ENCODE assay signal across 28 cellular contexts in the genomic region with DNA sequence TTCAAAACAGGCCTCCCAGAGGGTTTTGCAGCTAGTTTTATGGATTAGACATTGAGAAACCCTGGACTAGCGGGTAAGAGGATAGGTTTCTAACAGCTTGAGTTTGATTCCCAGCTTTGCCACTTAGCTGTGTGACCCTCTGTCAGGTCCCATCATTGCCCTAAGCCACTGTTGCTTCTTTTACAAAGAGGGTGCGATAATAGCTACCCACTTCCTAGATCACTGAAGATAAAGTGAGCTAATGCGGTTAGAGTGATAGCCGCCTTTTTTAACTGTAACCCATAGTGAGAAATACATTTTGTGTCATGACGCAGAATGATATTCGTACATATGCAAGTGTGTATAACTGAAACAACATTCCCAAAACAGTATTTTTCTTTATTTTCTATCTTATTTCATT. TPM values are rescaled to one million over a fixed set of nuclear protein-coding genes. Genes with fewer than 3 reads are reported as not detected.
"Had no signal": no experiment of that assay in that cellular context is flagged by ENCODE, and none has a peak within 500 bp of the region (broad histone marks: within the 10 kb centered on the region; RNA-seq: fewer than 3 reads in every experiment).

No MANE protein-coding gene starts in this region.

- H3K79me2 ChIP-seq: parathyroid adenoma had no signal

- H3K4me1 Mint-ChIP-seq: nephron progenitor cell; stimulated activated memory B cell treated with anti-CD40 and anti-IgM and Interleukin-4, amounts not matched to agents 10 μg/mL and 1 μg/mL and 100 μg/mL, for 72 hours had no signal

- H3K9me3 ChIP-seq: esophagus muscularis mucosa, stomach, suprapubic skin, tibial nerve had no signal

- H2AFZ ChIP-seq: parathyroid adenoma had no signal

- H3K9me3 Mint-ChIP-seq: activated CD4-positive, alpha-beta T cell treated with anti-CD3 and anti-CD28 coated beads, Interleukin-2, amount 10 ng/mL, durations not matched to agents 24 days and 14 days; activated naive CD4-positive, alpha-beta T cell treated with anti-CD3 and anti-CD28 coated beads for 36 hours; activated T-cell treated with anti-CD3 and anti-CD28 coated beads, Interleukin-2, amount 50 U/mL, for 72 hours; brain; mesothelial cell of epicardium; nephron progenitor cell; stimulated activated memory B cell treated with anti-CD40 and anti-IgM and Interleukin-4, amounts not matched to agents 10 μg/mL and 1 μg/mL and 100 μg/mL, for 72 hours had no signal

- DNase-seq: activated CD4-positive, alpha-beta T cell treated with anti-CD3 and anti-CD28 coated beads, Interleukin-2, amount 10 ng/mL, durations not matched to agents 24 days and 14 days; activated CD4-positive, CD25-positive, alpha-beta regulatory T cell; activated effector memory CD4-positive, alpha-beta T cell treated with Interleukin-2 at 50 U/mL for 16 hours; activated naive CD4-positive, alpha-beta T cell treated with anti-CD3 and anti-CD28 coated beads for 36 hours; activated T-cell treated with anti-CD3 and anti-CD28 coated beads, Interleukin-2, amount 50 U/mL, for 72 hours; caudate nucleus; effector memory CD4-positive, alpha-beta T cell; glutamatergic neuron; hippocampal formation; left ventricle myocardium superior; mammary epithelial cell; nephron progenitor cell; right cardiac atrium; stimulated activated CD4-positive, alpha-beta T cell treated with anti-CD3 and anti-CD28 coated beads, Interleukin-12 subunit alpha, Interleukin-12 subunit beta, amount 100 ng/mL, for 4 hours; stimulated activated CD4-positive, alpha-beta T cell treated with anti-CD3 and anti-CD28 coated beads, Interleukin-4, amount 100 ng/mL, for 4 hours; stomach; T-helper 1 cell; T-helper 9 cell had no signal

- H3K27ac Mint-ChIP-seq: activated naive CD4-positive, alpha-beta T cell treated with anti-CD3 and anti-CD28 coated beads for 36 hours; activated T-cell treated with anti-CD3 and anti-CD28 coated beads, Interleukin-2, amount 50 U/mL, for 72 hours; mesothelial cell of epicardium; nephron progenitor cell; stimulated activated memory B cell treated with anti-CD40 and anti-IgM and Interleukin-4, amounts not matched to agents 10 μg/mL and 1 μg/mL and 100 μg/mL, for 72 hours had no signal

- H3K27me3 Mint-ChIP-seq: activated CD4-positive, alpha-beta T cell treated with anti-CD3 and anti-CD28 coated beads, Interleukin-2, amount 10 ng/mL, durations not matched to agents 24 days and 14 days; brain; stimulated activated memory B cell treated with anti-CD40 and anti-IgM and Interleukin-4, amounts not matched to agents 10 μg/mL and 1 μg/mL and 100 μg/mL, for 72 hours had no signal

- H3K4me3 ChIP-seq: esophagus muscularis mucosa, stomach, suprapubic skin, tibial nerve had no signal

- H3K27me3 ChIP-seq: esophagus muscularis mucosa, stomach, suprapubic skin, tibial nerve had no signal

- H3K9ac ChIP-seq: parathyroid adenoma had no signal

- H3K27ac ChIP-seq: esophagus muscularis mucosa, parathyroid adenoma, stomach, suprapubic skin, tibial nerve had no signal

- H3K4me3 Mint-ChIP-seq: activated CD4-positive, alpha-beta T cell treated with anti-CD3 and anti-CD28 coated beads, Interleukin-2, amount 10 ng/mL, durations not matched to agents 24 days and 14 days; activated naive CD4-positive, alpha-beta T cell treated with anti-CD3 and anti-CD28 coated beads for 36 hours; activated T-cell treated with anti-CD3 and anti-CD28 coated beads, Interleukin-2, amount 50 U/mL, for 72 hours; brain; mesothelial cell of epicardium; nephron progenitor cell; stimulated activated memory B cell treated with anti-CD40 and anti-IgM and Interleukin-4, amounts not matched to agents 10 μg/mL and 1 μg/mL and 100 μg/mL, for 72 hours had no signal

- ATAC-seq: left ventricle myocardium superior; right cardiac atrium; stimulated activated memory B cell treated with anti-CD40 and anti-IgM and Interleukin-4, amounts not matched to agents 10 μg/mL and 1 μg/mL and 100 μg/mL, for 72 hours had no signal

RNA-seq across cellular contexts. Expression of gene CSF1R, which starts 40.3 kb away (rescaled TPM):
- total RNA-seq: activated CD4-positive, alpha-beta T cell treated with anti-CD3 and anti-CD28 coated beads, Interleukin-2, amount 10 ng/mL, durations not matched to agents 24 days and 14 days; activated CD8-positive, alpha-beta memory T cell treated with anti-CD3 and anti-CD28 coated beads for 36 hours; dermis microvascular lymphatic vessel endothelial cell; pulmonary artery endothelial cell had no signal
